In the genomic region with DNA sequence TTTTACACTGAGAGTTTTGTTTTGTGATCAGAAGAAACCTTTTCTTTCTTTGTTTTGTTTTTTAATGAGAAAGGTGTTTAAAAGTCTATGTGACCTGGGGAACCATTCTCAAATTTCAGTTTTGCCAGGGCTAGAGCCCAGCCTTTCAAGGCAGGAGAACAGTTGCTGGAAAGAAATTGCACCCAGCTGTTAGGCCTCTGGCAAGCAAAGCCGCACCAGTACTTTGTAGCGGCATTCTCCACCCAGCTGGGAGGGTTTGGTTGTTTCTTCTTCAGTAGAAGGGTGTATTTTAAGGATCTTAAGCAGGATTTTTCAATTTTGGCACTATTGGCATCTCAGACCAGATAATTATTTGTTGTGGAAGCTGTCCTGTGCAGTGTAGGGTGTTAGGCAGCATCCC, we compare ENCODE assay signal across 16 cellular contexts. TPM values are rescaled to one million over a fixed set of nuclear protein-coding genes. Genes with fewer than 3 reads are reported as not detected.
DNase-seq lines count a peak whose midpoint lies in the region; ATAC-seq and TF ChIP-seq lines count a peak whose summit lies in the region.
"Had no signal": no experiment of that assay in that cellular context is flagged by ENCODE, and none has a peak within 500 bp of the region (broad histone marks: within the 10 kb centered on the region; RNA-seq: fewer than 3 reads in every experiment).

No MANE protein-coding gene starts in this region.

- no peaks in the 10 kb centered on the region for H3K9me2 ChIP-seq in SK-N-SH

- H3K4me3 ChIP-seq in BLaER1 treated with 17β-estradiol and CSF1 and Interleukin-3, amounts not matched to agents 10 nM and 100 nM = no peak overlapping the region
- no peak overlapping the region for H3K4me3 ChIP-seq in CD8-positive, alpha-beta T cell (ENCODE audit: low read depth, low read length)
- H3K4me3 ChIP-seq in SK-N-SH (ENCODE audit: low read depth in 2 of 2, low read length in 1 of 2) = no peak overlapping the region
- H3K4me3 ChIP-seq: smooth muscle cell had no signal

- ATAC-seq in CD8-positive, alpha-beta T cell = no peak
- no peak for ATAC-seq in naive B cell (ENCODE audit: low read depth in 2 of 2)
- ATAC-seq: PC-3 had no signal

- no peak overlapping the region for H2BK20ac ChIP-seq in H9 (ENCODE audit: low read depth, low read length, poor library complexity, severe bottlenecking)

- H3K4me3 Mint-ChIP-seq in CD8-positive, alpha-beta T cell = peak overlapping the region; percentile 11
- no peak overlapping the region for H3K4me3 Mint-ChIP-seq in activated CD4-positive, alpha-beta memory T cell treated with anti-CD3 and anti-CD28 coated beads, Interleukin-2, amount 10 ng/mL, durations not matched to agents 7 days and 5 days
- peak overlapping the region in 7 of 8 donors; percentile 10 to 72 (median 60) for H3K4me3 Mint-ChIP-seq in naive B cell
- H3K4me3 Mint-ChIP-seq in H9 = no peak overlapping the region

- H2AFZ ChIP-seq in SK-N-SH (ENCODE audit: low read depth) (no peak overlapping the region), H9 (ENCODE audit: low read length) (no peak overlapping the region)
- H2AFZ ChIP-seq: parathyroid adenoma had no signal

- H3K79me2 ChIP-seq in SK-N-SH (ENCODE audit: insufficient read depth) = no peaks in the 10 kb centered on the region
- no peaks in the 10 kb centered on the region for H3K79me2 ChIP-seq in H9 (ENCODE audit: insufficient read depth, low read length)
- H3K79me2 ChIP-seq: parathyroid adenoma had no signal

- TF ChIP-seq EP300 in SK-N-SH (IDR thresholded peaks at IDR 0.05; ENCODE audit: borderline replicate concordance in 1 of 2, low read depth in 1 of 2, low read length in 1 of 2) = no peak

- H3K23ac ChIP-seq in H9 (ENCODE audit: insufficient read length, low read depth, low read length) = no peak overlapping the region

- no peak overlapping the region for H4K5ac ChIP-seq in H9 (ENCODE audit: insufficient read length, low read depth, low read length)

- CTCF ChIA-PET in CD8-positive, alpha-beta T cell (lab: Charles Lee) = interaction anchor here (1.3 kb wide), 1 partner anchor 86 kb away, joined by 5 read pairs; a partner anchor contains a TSS
- CTCF ChIA-PET in activated CD4-positive, alpha-beta memory T cell treated with anti-CD3 and anti-CD28 coated beads, Interleukin-2, amount 10 ng/mL, durations not matched to agents 7 days and 5 days (lab: Charles Lee) = interaction anchor here (0.7 to 1.8 kb wide), 6 partner anchors 10 to 1161 kb away, joined by 3 to 6 read pairs (median 4); no protein-coding TSS in a partner anchor
- CTCF ChIA-PET in SK-N-SH (lab: Yijun Ruan, JAX) = interaction anchor here (1.6 kb wide), 1 partner anchor 86 kb away, joined by 3 read pairs; a partner anchor contains a TSS

- WGBS in SK-N-SH (ENCODE audit: low lambda C conversion rate) = 75% methylated on average over 2 of the region's 2 CpGs
- no CpG with 5 or more reads among the region's 2 CpGs for WGBS in H9 (ENCODE audit: extremely low coverage, insufficient read length, low lambda C conversion rate)

- intact Hi-C loops in CD8-positive, alpha-beta T cell (cut with DNase I, micrococcal nuclease) = no loop called here

- POLR2A ChIA-PET in CD8-positive, alpha-beta T cell (lab: Charles Lee) = interaction anchor here (1.4 kb wide), 1 partner anchor 9 kb away, joined by 3 read pairs; no protein-coding TSS in a partner anchor
- POLR2A ChIA-PET in activated CD4-positive, alpha-beta memory T cell treated with anti-CD3 and anti-CD28 coated beads, Interleukin-2, amount 10 ng/mL, durations not matched to agents 7 days and 5 days (lab: Charles Lee) = interaction anchor here (1.0 to 2.3 kb wide), 2 partner anchors 10 to 18 kb away, joined by 3 to 6 read pairs; no protein-coding TSS in a partner anchor
- POLR2A ChIA-PET in SK-N-SH (lab: Yijun Ruan, JAX) = no interaction called here

- H3K23me2 ChIP-seq in H9 (ENCODE audit: insufficient read length, low read depth, low read length, poor library complexity, severe bottlenecking) = no peaks in the 10 kb centered on the region

- no peak for TF ChIP-seq CTCF in CD8-positive, alpha-beta T cell (IDR thresholded peaks at IDR 0.05)
- TF ChIP-seq CTCF in SK-N-SH (IDR thresholded peaks at IDR 0.05) (no peak), H9 (conservative IDR thresholded peaks at IDR 0.05) (no peak)

- peaks cover 8% of the 10 kb centered on the region for H3F3A ChIP-seq in SK-N-SH (replicated peaks; ENCODE audit: insufficient read depth)

- H3K4me1 Mint-ChIP-seq in CD8-positive, alpha-beta T cell (ENCODE audit: low read depth) = peaks cover 82% of the 10 kb centered on the region
- H3K4me1 Mint-ChIP-seq in activated CD4-positive, alpha-beta memory T cell treated with anti-CD3 and anti-CD28 coated beads, Interleukin-2, amount 10 ng/mL, durations not matched to agents 7 days and 5 days = peaks cover 79% of the 10 kb centered on the region
- H3K4me1 Mint-ChIP-seq in naive B cell (peaks cover 64 to 100% (median 83%) of the 10 kb centered on the region in 3 donors), H9 (peaks cover 15 to 16% of the 10 kb centered on the region in 2 experiments)

- no peak overlapping the region for H2AK5ac ChIP-seq in H9 (ENCODE audit: insufficient read length, low read length)

- H3K27me3 Mint-ChIP-seq in CD8-positive, alpha-beta T cell (ENCODE audit: low read depth) = no peaks in the 10 kb centered on the region
- no peaks in the 10 kb centered on the region for H3K27me3 Mint-ChIP-seq in activated CD4-positive, alpha-beta memory T cell treated with anti-CD3 and anti-CD28 coated beads, Interleukin-2, amount 10 ng/mL, durations not matched to agents 7 days and 5 days
- H3K27me3 Mint-ChIP-seq in naive B cell (no peaks in the 10 kb centered on the region), H9 (ENCODE audit: low read depth) (no peaks in the 10 kb centered on the region)

- no peaks in the 10 kb centered on the region for H3K9me3 ChIP-seq in BLaER1 treated with 17β-estradiol and CSF1 and Interleukin-3, amounts not matched to agents 10 nM and 100 nM (replicated peaks in 1 of 11)
- no peaks in the 10 kb centered on the region for H3K9me3 ChIP-seq in CD8-positive, alpha-beta T cell (ENCODE audit: low read length)
- H3K9me3 ChIP-seq in SK-N-SH (no peaks in the 10 kb centered on the region), H9 (ENCODE audit: control insufficient read depth, low read depth, low read length) (no peaks in the 10 kb centered on the region)

- H3K36me3 Mint-ChIP-seq in CD8-positive, alpha-beta T cell = peaks cover 24% of the 10 kb centered on the region
- H3K36me3 Mint-ChIP-seq in activated CD4-positive, alpha-beta memory T cell treated with anti-CD3 and anti-CD28 coated beads, Interleukin-2, amount 10 ng/mL, durations not matched to agents 7 days and 5 days (ENCODE audit: low read depth) = peaks cover 72% of the 10 kb centered on the region
- H3K36me3 Mint-ChIP-seq in naive B cell (peaks cover 0 to 5% of the 10 kb centered on the region in 2 donors), H9 (ENCODE audit: insufficient read depth in 1 of 3, low read depth in 3 of 3) (peaks cover under 1 to 22% (median 9%) of the 10 kb centered on the region in 3 experiments)

- TF ChIP-seq RAD21 in SK-N-SH (IDR thresholded peaks at IDR 0.05; ENCODE audit: low read length) = no peak

- no peak overlapping the region for H2BK12ac ChIP-seq in H9 (ENCODE audit: insufficient read length, low read depth, low read length)

- H3K18ac ChIP-seq in H9 (ENCODE audit: insufficient read length, low read depth, low read length) = no peak overlapping the region

- peaks cover 45 to 71% (median 58%) of the 10 kb centered on the region in 10 experiments for H3K4me1 ChIP-seq in BLaER1 treated with 17β-estradiol and CSF1 and Interleukin-3, amounts not matched to agents 10 nM and 100 nM
- H3K4me1 ChIP-seq in CD8-positive, alpha-beta T cell (ENCODE audit: insufficient read depth, low read length) = peaks cover 83% of the 10 kb centered on the region
- H3K4me1 ChIP-seq in SK-N-SH (ENCODE audit: control insufficient read depth in 1 of 2, insufficient read depth in 2 of 2, low read depth in 1 of 2, low read length in 1 of 2) (peaks cover 0 to 29% of the 10 kb centered on the region in 2 experiments; a peak in 2 of 4 replicates), H9 (ENCODE audit: insufficient read depth, low read length) (no peaks in the 10 kb centered on the region)

- H3K36me3 ChIP-seq in BLaER1 treated with 17β-estradiol and CSF1 and Interleukin-3, amounts not matched to agents 10 nM and 100 nM = peaks cover 31 to 62% (median 44%) of the 10 kb centered on the region in 11 experiments
- no peaks in the 10 kb centered on the region for H3K36me3 ChIP-seq in CD8-positive, alpha-beta T cell (ENCODE audit: insufficient read depth, low read length)
- peaks cover 27% of the 10 kb centered on the region in 2 experiments for H3K36me3 ChIP-seq in SK-N-SH (replicated peaks in 1 of 2; ENCODE audit: control insufficient read depth in 1 of 2, insufficient read depth in 2 of 2, low read length in 1 of 2)

- no peaks in the 10 kb centered on the region for H3K27me3 ChIP-seq in BLaER1 treated with 17β-estradiol and CSF1 and Interleukin-3, amounts not matched to agents 10 nM and 100 nM
- no peaks in the 10 kb centered on the region for H3K27me3 ChIP-seq in CD8-positive, alpha-beta T cell (ENCODE audit: insufficient read depth, low read length)
- H3K27me3 ChIP-seq in SK-N-SH (ENCODE audit: insufficient read depth) = no peaks in the 10 kb centered on the region
- no peaks in the 10 kb centered on the region for H3K27me3 ChIP-seq in H9 (ENCODE audit: insufficient read depth, low read length)

- no peaks in the 10 kb centered on the region for H3K79me1 ChIP-seq in H9 (ENCODE audit: insufficient read depth, low read depth, low read length, poor library complexity, severe bottlenecking)

- H2BK15ac ChIP-seq in H9 (ENCODE audit: low read depth, low read length) = no peak overlapping the region

- H4K91ac ChIP-seq in H9 (ENCODE audit: insufficient read length, low read depth, low read length) = no peak overlapping the region

- H4K20me1 ChIP-seq in BLaER1 treated with 17β-estradiol and CSF1 and Interleukin-3, amounts not matched to agents 10 nM and 100 nM = peaks cover 0 to 17% (median under 1%) of the 10 kb centered on the region in 11 experiments; a peak in 7 of 22 replicates
- H4K20me1 ChIP-seq in SK-N-SH (ENCODE audit: insufficient read depth) (no peaks in the 10 kb centered on the region), H9 (ENCODE audit: control insufficient read depth, insufficient read depth, insufficient read length) (no peaks in the 10 kb centered on the region)

- peak overlapping the region; percentile 41 for H3K27ac Mint-ChIP-seq in CD8-positive, alpha-beta T cell
- peak overlapping the region; percentile 99 for H3K27ac Mint-ChIP-seq in activated CD4-positive, alpha-beta memory T cell treated with anti-CD3 and anti-CD28 coated beads, Interleukin-2, amount 10 ng/mL, durations not matched to agents 7 days and 5 days
- peak overlapping the region in 5 of 6 donors; percentile 20 to 88 (median 76) for H3K27ac Mint-ChIP-seq in naive B cell
- no peak overlapping the region for H3K27ac Mint-ChIP-seq in H9

- H3K9ac ChIP-seq in BLaER1 treated with 17β-estradiol and CSF1 and Interleukin-3, amounts not matched to agents 10 nM and 100 nM = no peak overlapping the region
- no peak overlapping the region for H3K9ac ChIP-seq in SK-N-SH
- no peak overlapping the region for H3K9ac ChIP-seq in H9 (ENCODE audit: extremely low read depth, insufficient read length, low read length)
- H3K9ac ChIP-seq: parathyroid adenoma had no signal

- H3K27ac ChIP-seq in BLaER1 treated with 17β-estradiol and CSF1 and Interleukin-3, amounts not matched to agents 10 nM and 100 nM = no peak overlapping the region
- H3K27ac ChIP-seq in CD8-positive, alpha-beta T cell (ENCODE audit: low read depth, low read length) = no peak overlapping the region
- H3K27ac ChIP-seq in SK-N-SH (ENCODE audit: low read depth in 2 of 2, low read length in 1 of 2) (no peak overlapping the region; a peak in 1 of 4 replicates), H9 (ENCODE audit: insufficient read length, low read depth, low read length) (no peak overlapping the region)
- H3K27ac ChIP-seq: parathyroid adenoma, WERI-Rb-1 had no signal

- H3K56ac ChIP-seq in H9 (ENCODE audit: insufficient read length, low read depth, low read length) = no peak overlapping the region

- no peak overlapping the region for H4K8ac ChIP-seq in H9 (replicated peaks; ENCODE audit: insufficient read length, low read depth, low read length)

- H3K4ac ChIP-seq in H9 (ENCODE audit: low read depth, low read length) = no peak overlapping the region

- H3K9me3 Mint-ChIP-seq in CD8-positive, alpha-beta T cell = no peaks in the 10 kb centered on the region
- H3K9me3 Mint-ChIP-seq in activated CD4-positive, alpha-beta memory T cell treated with anti-CD3 and anti-CD28 coated beads, Interleukin-2, amount 10 ng/mL, durations not matched to agents 7 days and 5 days = no peaks in the 10 kb centered on the region
- H3K9me3 Mint-ChIP-seq in naive B cell (no peaks in the 10 kb centered on the region), H9 (no peaks in the 10 kb centered on the region)

- H3T11ph ChIP-seq in H9 (ENCODE audit: low read length) = no peak overlapping the region

- H2BK120ac ChIP-seq in H9 (ENCODE audit: low read depth, low read length, poor library complexity, severe bottlenecking) = no peak overlapping the region

- H2BK5ac ChIP-seq in H9 (ENCODE audit: insufficient read length, low read length) = no peak overlapping the region

- H3K14ac ChIP-seq in H9 (ENCODE audit: insufficient read depth, low read length) = no peak overlapping the region

- DNase-seq in CD8-positive, alpha-beta T cell = no peak
- no peak for DNase-seq in activated CD4-positive, alpha-beta memory T cell treated with anti-CD3 and anti-CD28 coated beads, Interleukin-2, amount 10 ng/mL, durations not matched to agents 7 days and 5 days
- DNase-seq in naive B cell = no peak
- DNase-seq in SK-N-SH = no peak
- DNase-seq in H9 = no peak
- no peak for DNase-seq in NCI-H524 (lab: John Stamatoyannopoulos, UW)
- DNase-seq in NCI-H446 treated with DMSO at 0.1 percent for 48 hours (lab: John Stamatoyannopoulos, UW) = no peak
- DNase-seq: GDM1, KBM-7, NCI-H1417 treated with DMSO at 0.1 percent for 48 hours, NCI-H446 had no signal

- H3K4me2 ChIP-seq in BLaER1 treated with 17β-estradiol and CSF1 and Interleukin-3, amounts not matched to agents 10 nM and 100 nM = peak overlapping the region in 9 of 11 experiments; percentile 32 to 71 (median 49); a peak in 15 of 22 replicates
- no peak overlapping the region for H3K4me2 ChIP-seq in SK-N-SH
- no peak overlapping the region for H3K4me2 ChIP-seq in H9 (ENCODE audit: insufficient read depth, insufficient read length, low read length)
- H3K4me2 ChIP-seq: smooth muscle cell had no signal

RNA-seq across cellular contexts. Expression of a gene that starts 16.6 kb away (rescaled TPM):
- 10 to 100 TPM; 43.2 to 45.1 TPM for total RNA-seq in CD8-positive, alpha-beta T cell
- 10 to 100 TPM; 53.7 to 56.2 TPM for total RNA-seq in activated CD4-positive, alpha-beta memory T cell treated with anti-CD3 and anti-CD28 coated beads, Interleukin-2, amount 10 ng/mL, durations not matched to agents 7 days and 5 days
- polyA plus RNA-seq in naive B cell (ENCODE audit: low read depth in 6 of 6) (10 to 100 TPM; 23.5 to 76.5 (median 53.0) TPM), SK-N-SH (2012; rRNA removed) (1.9 and 2.3 TPM in 2 replicates)
- polyA plus RNA-seq in SK-N-SH (2012; cell fraction: cytosol; rRNA removed) = 0.18 and 0.38 TPM in 2 replicates
- 20.1 and 21.4 TPM in 2 replicates for polyA plus RNA-seq in SK-N-SH (2012; cell fraction: nucleus; rRNA removed)
- total RNA-seq in H9 (2021) = 18.9 and 19.2 TPM in 2 replicates

Comparison
In these comparisons a context has a peak if more than half of its experiments do, and no peak if none do; other contexts are left out.
1. H3K4me2 ChIP-seq: peak in BLaER1 treated with 17β-estradiol and CSF1 and Interleukin-3, amounts not matched to agents 10 nM and 100 nM (9 of 11); none in SK-N-SH (single experiment) and H9 (single experiment).
2. H3K27ac Mint-ChIP-seq: peak in CD8-positive, alpha-beta T cell (single experiment), activated CD4-positive, alpha-beta memory T cell treated with anti-CD3 and anti-CD28 coated beads, Interleukin-2, amount 10 ng/mL, durations not matched to agents 7 days and 5 days (single experiment) and naive B cell (5 of 6); none in H9 (0 of 3).
3. H3K4me3 Mint-ChIP-seq: peak in CD8-positive, alpha-beta T cell (single experiment) and naive B cell (7 of 8); none in activated CD4-positive, alpha-beta memory T cell treated with anti-CD3 and anti-CD28 coated beads, Interleukin-2, amount 10 ng/mL, durations not matched to agents 7 days and 5 days (single experiment) and H9 (0 of 2).